In the genomic region with DNA sequence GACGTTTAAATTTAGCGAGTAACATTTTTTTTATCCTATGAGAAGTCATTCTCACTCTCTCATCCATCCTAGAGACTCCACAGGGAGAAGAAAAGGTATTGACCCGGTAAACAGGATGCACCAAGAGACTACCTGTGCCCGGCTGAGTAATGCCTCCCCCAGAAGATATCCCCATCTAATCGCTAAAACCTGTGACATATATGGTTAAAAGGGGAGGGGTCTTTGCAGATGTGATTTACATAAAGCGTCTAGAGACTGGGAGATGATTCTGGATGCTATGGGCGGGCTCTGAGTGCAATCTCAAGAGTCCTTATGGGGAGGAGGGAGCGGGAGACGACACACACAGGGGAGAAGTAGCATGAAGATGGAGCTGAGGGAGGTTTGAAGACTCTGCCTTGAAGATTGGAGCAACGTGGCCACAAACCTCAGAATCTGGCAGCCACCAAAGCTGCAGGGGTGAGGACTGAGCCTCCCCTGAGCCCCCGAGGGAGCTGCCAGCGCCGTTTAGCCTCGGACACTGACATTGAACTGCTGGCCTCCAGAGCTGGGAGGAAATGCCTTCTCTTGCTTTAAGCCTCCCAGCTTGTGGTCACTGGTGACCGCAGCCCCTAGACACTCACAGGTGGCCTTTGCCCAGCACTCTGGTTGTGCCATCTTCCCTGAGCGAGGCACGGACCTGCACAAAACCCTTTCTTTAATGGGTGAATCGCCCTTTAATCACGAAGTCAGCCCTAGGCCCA, we compare ENCODE assay signal across 15 cellular contexts. TPM values are rescaled to one million over a fixed set of nuclear protein-coding genes. Genes with fewer than 3 reads are reported as not detected.
A peak's percentile ranks its signal among the peaks of the same experiment; 100 is the strongest.
DNase-seq lines count a peak whose midpoint lies in the region; ATAC-seq and TF ChIP-seq lines count a peak whose summit lies in the region.
"Had no signal": no experiment of that assay in that cellular context is flagged by ENCODE, and none has a peak within 500 bp of the region (broad histone marks: within the 10 kb centered on the region; RNA-seq: fewer than 3 reads in every experiment).

No MANE protein-coding gene starts in this region.

- H4K91ac ChIP-seq in neuronal stem cell (ENCODE audit: low read depth, low read length, poor library complexity), result no peak overlapping the region

- peaks cover 27% of the 10 kb centered on the region for H3K4me1 Mint-ChIP-seq in GM23338
- H3K4me1 Mint-ChIP-seq in activated naive CD4-positive, alpha-beta T cell treated with anti-CD3 and anti-CD28 coated beads, Interleukin-2, amount 10 ng/mL, durations not matched to agents 7 days and 5 days, result no peaks in the 10 kb centered on the region
- H3K4me1 Mint-ChIP-seq in activated T-cell treated with anti-CD3 and anti-CD28 coated beads, Interleukin-2, amount 50 U/mL, for 24 hours (ENCODE audit: low read depth), result no peaks in the 10 kb centered on the region

- CTCF ChIA-PET in activated naive CD4-positive, alpha-beta T cell treated with anti-CD3 and anti-CD28 coated beads, Interleukin-2, amount 10 ng/mL, durations not matched to agents 7 days and 5 days (lab: Charles Lee), result no interaction called here

- no peak overlapping the region for H2BK12ac ChIP-seq in neuronal stem cell (ENCODE audit: low read length)

- no peaks in the 10 kb centered on the region for H4K20me1 ChIP-seq in GM23338 (replicated peaks; ENCODE audit: insufficient read depth)

- no peak overlapping the region; the same call in 2 of the 3 replicates for H3K4me3 Mint-ChIP-seq in GM23338
- no peak overlapping the region for H3K4me3 Mint-ChIP-seq in activated naive CD4-positive, alpha-beta T cell treated with anti-CD3 and anti-CD28 coated beads, Interleukin-2, amount 10 ng/mL, durations not matched to agents 7 days and 5 days
- H3K4me3 Mint-ChIP-seq in activated T-cell treated with anti-CD3 and anti-CD28 coated beads, Interleukin-2, amount 50 U/mL, for 24 hours, result no peak overlapping the region

- no peaks in the 10 kb centered on the region for H3F3A ChIP-seq in GM23338 (replicated peaks; ENCODE audit: low read depth)

- H3K23ac ChIP-seq in neuronal stem cell (ENCODE audit: low read depth, low read length, poor library complexity), result no peak overlapping the region

- no peaks in the 10 kb centered on the region; the same call in 2 of the 3 replicates for H3K9me3 Mint-ChIP-seq in GM23338
- no peaks in the 10 kb centered on the region for H3K9me3 Mint-ChIP-seq in activated naive CD4-positive, alpha-beta T cell treated with anti-CD3 and anti-CD28 coated beads, Interleukin-2, amount 10 ng/mL, durations not matched to agents 7 days and 5 days
- H3K9me3 Mint-ChIP-seq in activated T-cell treated with anti-CD3 and anti-CD28 coated beads, Interleukin-2, amount 50 U/mL, for 24 hours, result no peaks in the 10 kb centered on the region

- TF ChIP-seq CTCF in GM23338 (conservative IDR thresholded peaks at IDR 0.05; ENCODE audit: low read depth in 2 of 2) (no peak), right lobe of liver (IDR thresholded peaks at IDR 0.05) (no peak)

- H3K4ac ChIP-seq in neuronal stem cell (ENCODE audit: low read length), result no peak overlapping the region

- no peak overlapping the region for H2BK120ac ChIP-seq in neuronal stem cell (ENCODE audit: low read depth, low read length)

- intact Hi-C loops in right lobe of liver (cut with DNase I), result no loop called here

- peak overlapping the region; percentile 80 for H2AK5ac ChIP-seq in neuronal stem cell (ENCODE audit: low read depth, low read length)

- H3K9me3 ChIP-seq in neuronal stem cell (replicated peaks in 1 of 2; ENCODE audit: control insufficient read depth in 2 of 2, insufficient read depth in 1 of 2, low read depth in 1 of 2, low read length in 2 of 2) (no peaks in the 10 kb centered on the region), right lobe of liver (no peaks in the 10 kb centered on the region)
- H3K9me3 ChIP-seq: BE2C had no signal

- H3K14ac ChIP-seq in neuronal stem cell (ENCODE audit: low read length), result peak overlapping the region; percentile 64

- ATAC-seq in GM23338, result peak; percentile 21
- ATAC-seq in right lobe of liver, result no peak
- ATAC-seq: SK-N-SH treated with all-trans-retinoic acid at 6 μM for 48 hours had no signal

- TF ChIP-seq POLR2A in right lobe of liver (IDR thresholded peaks at IDR 0.05), result no peak

- H3K79me1 ChIP-seq in neuronal stem cell (ENCODE audit: low read depth, low read length), result peaks cover 3% of the 10 kb centered on the region

- H3K27ac ChIP-seq in GM23338 (ENCODE audit: low read depth) (no peak overlapping the region), neuronal stem cell (replicated peaks; ENCODE audit: low read length) (no peak overlapping the region), right lobe of liver (no peak overlapping the region)
- H3K27ac ChIP-seq: PC-9 had no signal

- H2BK5ac ChIP-seq in neuronal stem cell (ENCODE audit: low read length), result no peak overlapping the region

- no peaks in the 10 kb centered on the region for H3K36me3 ChIP-seq in GM23338 (ENCODE audit: insufficient read depth)
- H3K36me3 ChIP-seq in neuronal stem cell (replicated peaks in 1 of 2; ENCODE audit: control insufficient read depth in 2 of 2, insufficient read depth in 2 of 2, low read length in 2 of 2), result no peaks in the 10 kb centered on the region
- no peaks in the 10 kb centered on the region for H3K36me3 ChIP-seq in right lobe of liver
- H3K36me3 ChIP-seq: BE2C had no signal

- DNase-seq in GM23338 (ENCODE audit: low spot score), result peak; percentile 57
- DNase-seq in NCI-H187 (lab: John Stamatoyannopoulos, UW), result peak; percentile 28 to 59
- peak; percentile 8 for DNase-seq in epidermal melanocyte (ENCODE audit: insufficient read length, low spot score)
- DNase-seq in neuronal stem cell (ENCODE audit: low spot score), result no peak
- no peak for DNase-seq in activated naive CD4-positive, alpha-beta T cell treated with anti-CD3 and anti-CD28 coated beads, Interleukin-2, amount 10 ng/mL, durations not matched to agents 7 days and 5 days
- no peak for DNase-seq in activated T-cell treated with anti-CD3 and anti-CD28 coated beads, Interleukin-2, amount 50 U/mL, for 24 hours
- no peak for DNase-seq in hypothalamus (lab: John Stamatoyannopoulos, UW)
- DNase-seq in right lobe of liver, result no peak
- DNase-seq: BE2C, HCEC 1CT, NCI-H1436 treated with DMSO at 0.1 percent for 48 hours, NCI-H345, NCI-H526 treated with DMSO at 0.1 percent for 48 hours, PC-9 had no signal

- H3K4me2 ChIP-seq in GM23338 (no peak overlapping the region), neuronal stem cell (ENCODE audit: insufficient read depth, low read length, poor library complexity, severe bottlenecking) (no peak overlapping the region)
- H3K4me2 ChIP-seq: PC-9 had no signal

- H3K36me3 Mint-ChIP-seq in GM23338 (ENCODE audit: low read depth), result no peaks in the 10 kb centered on the region
- H3K36me3 Mint-ChIP-seq in activated naive CD4-positive, alpha-beta T cell treated with anti-CD3 and anti-CD28 coated beads, Interleukin-2, amount 10 ng/mL, durations not matched to agents 7 days and 5 days, result no peaks in the 10 kb centered on the region
- H3K36me3 Mint-ChIP-seq in activated T-cell treated with anti-CD3 and anti-CD28 coated beads, Interleukin-2, amount 50 U/mL, for 24 hours (ENCODE audit: low read depth), result no peaks in the 10 kb centered on the region

- no CpG with 5 or more reads among the region's 19 CpGs for WGBS in neuronal stem cell (ENCODE audit: extremely low coverage in 2 of 2, insufficient read length in 2 of 2, insufficient replicate concordance in 1 of 2), 2 donors
- 64% methylated on average over 13 of the region's 19 CpGs for WGBS in right lobe of liver (ENCODE audit: insufficient coverage, low coverage, low lambda C conversion rate, missing lambda C conversion rate)

- peaks cover 3% of the 10 kb centered on the region for H3K27me3 Mint-ChIP-seq in GM23338 (ENCODE audit: insufficient read depth, low read depth, poor library complexity)
- peaks cover 24% of the 10 kb centered on the region for H3K27me3 Mint-ChIP-seq in activated naive CD4-positive, alpha-beta T cell treated with anti-CD3 and anti-CD28 coated beads, Interleukin-2, amount 10 ng/mL, durations not matched to agents 7 days and 5 days
- H3K27me3 Mint-ChIP-seq in activated T-cell treated with anti-CD3 and anti-CD28 coated beads, Interleukin-2, amount 50 U/mL, for 24 hours, result peaks cover 5% of the 10 kb centered on the region

- H3K9ac ChIP-seq in neuronal stem cell (ENCODE audit: low read depth, low read length, poor library complexity), result peak overlapping the region; percentile 16

- H4K8ac ChIP-seq in neuronal stem cell (ENCODE audit: low read depth, low read length), result peak overlapping the region; percentile 31

- H3K27me3 ChIP-seq in GM23338 (ENCODE audit: insufficient read depth) (no peaks in the 10 kb centered on the region), neuronal stem cell (ENCODE audit: control insufficient read depth in 3 of 3, insufficient read depth in 3 of 3, low read depth in 1 of 3, low read length in 3 of 3) (peaks cover 0 to 75% (median 0%) of the 10 kb centered on the region in 3 experiments), right lobe of liver (no peaks in the 10 kb centered on the region)
- H3K27me3 ChIP-seq: BE2C had no signal

- peaks cover 4% of the 10 kb centered on the region; the same call in 1 of the 2 replicates for H3K4me1 ChIP-seq in GM23338 (ENCODE audit: insufficient read depth)
- H3K4me1 ChIP-seq in neuronal stem cell (ENCODE audit: control insufficient read depth in 2 of 2, insufficient read depth in 1 of 2, low read depth in 1 of 2, low read length in 2 of 2), result peaks cover 5% of the 10 kb centered on the region in 2 donors
- H3K4me1 ChIP-seq in right lobe of liver, result peaks cover 0 to 22% (median 4%) of the 10 kb centered on the region in 4 donors
- H3K4me1 ChIP-seq: BE2C had no signal

- peak overlapping the region; percentile 51 for H3K18ac ChIP-seq in neuronal stem cell (ENCODE audit: low read length)

- no peak overlapping the region for H3K4me3 ChIP-seq in GM23338
- H3K4me3 ChIP-seq in neuronal stem cell (ENCODE audit: low read length in 2 of 2), result no peak overlapping the region
- H3K4me3 ChIP-seq in right lobe of liver, result no peak overlapping the region
- H3K4me3 ChIP-seq: PC-9 had no signal

- no peak overlapping the region for H3K27ac Mint-ChIP-seq in GM23338
- H3K27ac Mint-ChIP-seq in activated naive CD4-positive, alpha-beta T cell treated with anti-CD3 and anti-CD28 coated beads, Interleukin-2, amount 10 ng/mL, durations not matched to agents 7 days and 5 days, result no peak overlapping the region
- no peak overlapping the region for H3K27ac Mint-ChIP-seq in activated T-cell treated with anti-CD3 and anti-CD28 coated beads, Interleukin-2, amount 50 U/mL, for 24 hours

- no peaks in the 10 kb centered on the region for H3K9me2 ChIP-seq in GM23338 (ENCODE audit: insufficient read depth)

- peak overlapping the region; percentile 9 for H2BK15ac ChIP-seq in neuronal stem cell (ENCODE audit: low read length)

- no peak overlapping the region for H2AFZ ChIP-seq in GM23338
- no peak overlapping the region for H2AFZ ChIP-seq in neuronal stem cell (ENCODE audit: low read length)
- H2AFZ ChIP-seq: PC-9 had no signal

- H3K79me2 ChIP-seq in GM23338 (replicated peaks; ENCODE audit: insufficient read depth), result no peaks in the 10 kb centered on the region

RNA-seq across cellular contexts. Expression of a gene that starts 11.2 kb away (rescaled TPM):
- total RNA-seq in GM23338 (2014; rRNA removed; shearing (Covaris generic)), result 1.0 and 4.3 TPM in 2 replicates
- polyA plus RNA-seq in GM23338 (2016; fragmentation: Nextera tagmentation; extraction: Ambion mirVana), result 0.78 and 1.5 TPM in 2 replicates
- 0.78 TPM for polyA plus RNA-seq in neuronal stem cell (2013, experiment 1 of 2)
- 0.93 TPM for polyA plus RNA-seq in neuronal stem cell (2013, experiment 2 of 2)
- total RNA-seq in right lobe of liver, result 1 to 10 TPM in 5 of 6 experiments, under 1 TPM in 1; 0.93 to 3.5 (median 2.3) TPM

RNA-seq across cellular contexts. Expression of a gene that starts 51.7 kb away (rescaled TPM):
- total RNA-seq in GM23338 (2014; rRNA removed; shearing (Covaris generic)), result 0.07 TPM in 1 of 2 replicates, not detected in the other
- polyA plus RNA-seq in GM23338 (2016; fragmentation: Nextera tagmentation; extraction: Ambion mirVana), result not detected in 2 replicates
- polyA plus RNA-seq in neuronal stem cell (2013, experiment 1 of 2), result 0.13 TPM
- polyA plus RNA-seq in neuronal stem cell (2013, experiment 2 of 2), result 0.08 TPM
- 10 to 100 TPM; 13.2 to 48.0 (median 24.9) TPM for total RNA-seq in right lobe of liver

Comparison
In these comparisons a context has a peak if more than half of its experiments do, and no peak if none do; other contexts are left out.
1. DNase-seq: peak in GM23338 (single experiment), NCI-H187 (2 of 2) and epidermal melanocyte (single experiment); none in neuronal stem cell (single experiment), activated naive CD4-positive, alpha-beta T cell treated with anti-CD3 and anti-CD28 coated beads, Interleukin-2, amount 10 ng/mL, durations not matched to agents 7 days and 5 days (single experiment), activated T-cell treated with anti-CD3 and anti-CD28 coated beads, Interleukin-2, amount 50 U/mL, for 24 hours (single experiment), hypothalamus (0 of 51) and right lobe of liver (0 of 3).
2. RNA of a gene that starts 51.7 kb away (total RNA-seq): 13.2 to 48.0 TPM in right lobe of liver; 0.07 TPM in GM23338; every median in the first group is over 10 times any median in the second.